In the genomic region with DNA sequence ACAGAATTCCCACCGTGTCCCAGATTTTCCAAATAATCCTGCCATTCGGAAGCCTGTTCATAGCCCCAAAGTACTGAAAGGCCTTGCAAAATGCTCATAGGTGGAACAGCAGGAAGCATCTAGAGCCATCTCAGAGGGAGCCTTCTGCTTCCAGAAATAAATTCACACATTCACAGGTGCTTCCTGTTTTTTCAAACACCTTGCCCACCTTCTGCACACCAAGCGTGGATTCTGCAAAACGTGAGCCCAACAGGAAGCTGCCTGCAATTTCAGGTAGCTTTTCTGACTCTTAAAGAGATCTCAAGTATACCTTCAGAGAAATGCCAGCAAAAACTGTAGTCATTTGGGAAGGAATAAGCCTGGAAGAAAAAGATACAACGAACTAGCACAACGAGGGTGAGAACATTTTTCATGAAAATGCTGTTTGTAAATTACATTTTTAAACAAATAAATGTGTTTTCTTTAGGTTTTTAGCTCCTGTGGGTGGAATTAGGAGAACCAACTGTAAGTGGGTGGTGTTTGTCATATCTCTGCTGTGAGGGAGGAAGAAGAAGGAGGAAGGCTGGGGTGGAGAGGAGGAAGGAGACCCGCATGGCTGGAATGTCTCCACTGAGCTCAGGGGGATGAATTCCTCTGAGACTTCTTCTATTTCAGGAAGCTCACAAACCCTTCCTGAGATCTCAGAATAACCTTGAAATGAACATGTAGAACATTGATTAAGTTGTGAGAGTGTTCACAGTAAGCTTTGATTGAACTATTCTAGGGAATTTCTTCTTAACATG, we compare ENCODE assay signal across 13 cellular contexts. TPM values are rescaled to one million over a fixed set of nuclear protein-coding genes. Genes with fewer than 3 reads are reported as not detected.
DNase-seq lines count a peak whose midpoint lies in the region; ATAC-seq and TF ChIP-seq lines count a peak whose summit lies in the region.
"Had no signal": no experiment of that assay in that cellular context is flagged by ENCODE, and none has a peak within 500 bp of the region (broad histone marks: within the 10 kb centered on the region; RNA-seq: fewer than 3 reads in every experiment).

A gene (plus strand): TSS at position 264 of the 782 bp plus-strand sequence.

- H3K4me3 Mint-ChIP-seq in central memory CD8-positive, alpha-beta T cell, result peak within 1 kb of the TSS; percentile 85
- H3K4me3 Mint-ChIP-seq in H9, result no peak within 1 kb of the TSS
- H3K4me3 Mint-ChIP-seq: mesothelial cell of epicardium had no signal

- H2BK15ac ChIP-seq in H9 (ENCODE audit: low read depth, low read length), result no peak within 1 kb of the TSS

- DNase-seq in central memory CD8-positive, alpha-beta T cell (ENCODE audit: low spot score in 2 of 2), result peak; percentile 19 to 39
- DNase-seq in H9, result no peak
- no peak for DNase-seq in OCI-M2 (lab: John Stamatoyannopoulos, UW; ENCODE audit: unreplicated experiment)
- no peak for DNase-seq in kidney tubule cell (ENCODE audit: low spot score)
- DNase-seq: NCI-H1694; stimulated activated CD4-positive, alpha-beta T cell treated with anti-CD3 and anti-CD28 coated beads, Interleukin-15, amount 100 ng/mL, for 24 hours; SW 1271 had no signal

- H2AFZ ChIP-seq in H9 (ENCODE audit: low read length), result no peak within 1 kb of the TSS

- no peak within 1 kb of the TSS for H3T11ph ChIP-seq in H9 (ENCODE audit: low read length)

- H4K8ac ChIP-seq in H9 (replicated peaks; ENCODE audit: insufficient read length, low read depth, low read length), result no peak within 1 kb of the TSS

- no peak within 1 kb of the TSS for H2BK12ac ChIP-seq in H9 (ENCODE audit: insufficient read length, low read depth, low read length)

- H3K9me3 Mint-ChIP-seq in central memory CD8-positive, alpha-beta T cell, result no peaks in the 10 kb centered on the region
- no peaks in the 10 kb centered on the region; a peak in 1 of 5 replicates for H3K9me3 Mint-ChIP-seq in H9
- H3K9me3 Mint-ChIP-seq: mesothelial cell of epicardium had no signal

- WGBS in H9 (ENCODE audit: extremely low coverage, insufficient read length, low lambda C conversion rate), result no CpG with 5 or more reads among the region's 7 CpGs

- H2BK5ac ChIP-seq in H9 (ENCODE audit: insufficient read length, low read length), result no peak within 1 kb of the TSS

- peaks cover 57% of the 10 kb centered on the region for H3K4me1 Mint-ChIP-seq in central memory CD8-positive, alpha-beta T cell
- peaks cover 3 to 4% of the 10 kb centered on the region in 2 experiments; a peak in 1 of 4 replicates for H3K4me1 Mint-ChIP-seq in H9
- H3K4me1 Mint-ChIP-seq: mesothelial cell of epicardium had no signal

- no peaks in the 10 kb centered on the region for H3K79me1 ChIP-seq in H9 (ENCODE audit: insufficient read depth, low read depth, low read length, poor library complexity, severe bottlenecking)

- no peaks in the 10 kb centered on the region for H3K4me1 ChIP-seq in H9 (ENCODE audit: insufficient read depth, low read length)
- H3K4me1 ChIP-seq: tibial nerve had no signal

- no peak for TF ChIP-seq CTCF in H9 (conservative IDR thresholded peaks at IDR 0.05)

- no peaks in the 10 kb centered on the region for H3K9me3 ChIP-seq in H9 (ENCODE audit: control insufficient read depth, low read depth, low read length)
- H3K9me3 ChIP-seq: tibial nerve had no signal

- H2BK120ac ChIP-seq in H9 (ENCODE audit: low read depth, low read length, poor library complexity, severe bottlenecking), result no peak within 1 kb of the TSS

- H3K27ac ChIP-seq in H9 (ENCODE audit: insufficient read length, low read depth, low read length), result no peak within 1 kb of the TSS
- H3K27ac ChIP-seq: tibial nerve had no signal

- H3K9ac ChIP-seq in H9 (ENCODE audit: extremely low read depth, insufficient read length, low read length), result no peak within 1 kb of the TSS

- ATAC-seq in GM18498 (IDR thresholded peaks at IDR 0.05; ENCODE audit: unreplicated experiment), result peak; percentile 61
- peak; percentile 24 for ATAC-seq in GM21367 (IDR thresholded peaks at IDR 0.05; ENCODE audit: unreplicated experiment)
- ATAC-seq in HG03439 (IDR thresholded peaks at IDR 0.05; ENCODE audit: unreplicated experiment), result peak; percentile 54
- ATAC-seq in central memory CD8-positive, alpha-beta T cell (replicated peaks; ENCODE audit: extremely low read depth, poor library complexity, severe bottlenecking), result peak; percentile 53
- ATAC-seq in HG03442 (IDR thresholded peaks at IDR 0.05; ENCODE audit: unreplicated experiment), result no peak

- H3K18ac ChIP-seq in H9 (ENCODE audit: insufficient read length, low read depth, low read length), result no peak within 1 kb of the TSS

- H3K56ac ChIP-seq in H9 (ENCODE audit: insufficient read length, low read depth, low read length), result no peak within 1 kb of the TSS

- H3K14ac ChIP-seq in H9 (ENCODE audit: insufficient read depth, low read length), result no peak within 1 kb of the TSS

- no peak within 1 kb of the TSS for H3K23ac ChIP-seq in H9 (ENCODE audit: insufficient read length, low read depth, low read length)

- H3K27me3 ChIP-seq in H9 (ENCODE audit: insufficient read depth, low read length), result no peaks in the 10 kb centered on the region
- H3K27me3 ChIP-seq: tibial nerve had no signal

- no peaks in the 10 kb centered on the region for H3K27me3 Mint-ChIP-seq in central memory CD8-positive, alpha-beta T cell
- no peaks in the 10 kb centered on the region for H3K27me3 Mint-ChIP-seq in H9 (ENCODE audit: low read depth)

- H4K5ac ChIP-seq in H9 (ENCODE audit: insufficient read length, low read depth, low read length), result no peak within 1 kb of the TSS

- H3K36me3 Mint-ChIP-seq in central memory CD8-positive, alpha-beta T cell (ENCODE audit: insufficient read depth), result peaks cover 6% of the 10 kb centered on the region
- no peaks in the 10 kb centered on the region for H3K36me3 Mint-ChIP-seq in H9 (ENCODE audit: insufficient read depth in 1 of 3, low read depth in 3 of 3)
- H3K36me3 Mint-ChIP-seq: mesothelial cell of epicardium had no signal

- no peak within 1 kb of the TSS for H4K91ac ChIP-seq in H9 (ENCODE audit: insufficient read length, low read depth, low read length)

- H2BK20ac ChIP-seq in H9 (ENCODE audit: low read depth, low read length, poor library complexity, severe bottlenecking), result no peak within 1 kb of the TSS

- no peak within 1 kb of the TSS for H2AK5ac ChIP-seq in H9 (ENCODE audit: insufficient read length, low read length)

- no peaks in the 10 kb centered on the region for H3K79me2 ChIP-seq in H9 (ENCODE audit: insufficient read depth, low read length)

- H3K4ac ChIP-seq in H9 (ENCODE audit: low read depth, low read length), result no peak within 1 kb of the TSS

- no peaks in the 10 kb centered on the region for H4K20me1 ChIP-seq in H9 (ENCODE audit: control insufficient read depth, insufficient read depth, insufficient read length)

- H3K4me2 ChIP-seq in H9 (ENCODE audit: insufficient read depth, insufficient read length, low read length), result no peak within 1 kb of the TSS

- peak within 1 kb of the TSS; percentile 91 for H3K27ac Mint-ChIP-seq in central memory CD8-positive, alpha-beta T cell (ENCODE audit: low read depth)
- no peak within 1 kb of the TSS; a peak in 1 of 7 replicates for H3K27ac Mint-ChIP-seq in H9
- H3K27ac Mint-ChIP-seq: mesothelial cell of epicardium had no signal

- no peaks in the 10 kb centered on the region for H3K23me2 ChIP-seq in H9 (ENCODE audit: insufficient read length, low read depth, low read length, poor library complexity, severe bottlenecking)

RNA-seq across cellular contexts. Expression of the gene that starts here (rescaled TPM):
- not detected in 2 replicates for total RNA-seq in H9 (2021)
- total RNA-seq: mesothelial cell of epicardium, tibial nerve had no signal

Comparison
In these comparisons a context has a peak if more than half of its experiments do, and no peak if none do; other contexts are left out.
1. DNase-seq: peak in central memory CD8-positive, alpha-beta T cell (2 of 2); none in H9 (single experiment), OCI-M2 (single experiment) and kidney tubule cell (single experiment).